22 cellular contexts compared by ENCODE assay signal in the genomic region with DNA sequence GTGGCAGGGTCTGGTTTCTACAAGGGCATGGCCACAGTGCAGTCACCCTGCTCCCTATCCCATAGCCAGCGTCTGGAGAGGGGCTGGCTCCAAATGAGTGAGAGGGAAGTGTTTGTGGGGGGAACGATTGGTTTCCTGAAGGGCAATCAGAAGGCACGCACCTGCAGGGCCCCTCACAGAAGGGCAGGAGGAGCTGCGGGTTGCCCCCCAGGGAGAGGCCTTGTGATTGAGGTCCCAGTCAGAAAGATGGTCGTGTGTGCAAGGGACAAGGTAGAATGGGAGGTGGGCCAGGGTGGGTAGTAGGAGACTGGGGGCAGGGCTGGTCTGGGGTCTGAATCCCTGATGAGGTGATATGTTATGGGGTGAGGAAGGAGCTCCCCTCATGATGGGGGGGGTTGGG. TPM values are rescaled to one million over a fixed set of nuclear protein-coding genes. Genes with fewer than 3 reads are reported as not detected.
DNase-seq lines count a peak whose midpoint lies in the region; ATAC-seq and TF ChIP-seq lines count a peak whose summit lies in the region.
"Had no signal": no experiment of that assay in that cellular context is flagged by ENCODE, and none has a peak within 500 bp of the region (broad histone marks: within the 10 kb centered on the region; RNA-seq: fewer than 3 reads in every experiment).

No MANE protein-coding gene starts in this region.

- no peak overlapping the region for H2AFZ ChIP-seq in PC-3 (ENCODE audit: low read length)

- H3K4me3 ChIP-seq in upper lobe of right lung (no peak overlapping the region), PC-3 (ENCODE audit: low read length) (no peak overlapping the region)
- H3K4me3 ChIP-seq: colonic mucosa, SJSA1, suprapubic skin had no signal

- intact Hi-C loops in activated B cell treated with CpG ODN at 0.5 μM for 24 hours (cut with micrococcal nuclease) (loop anchor here (2.0 kb wide), 1 partner anchor 34 kb away; no protein-coding TSS in a partner anchor), upper lobe of right lung (cut with DNase I) (no loop called here), PC-3 (cut with micrococcal nuclease) (no loop called here), posterior vena cava (cut with DNase I) (no loop called here)

- H4K20me1 ChIP-seq in PC-3 (ENCODE audit: low read length): no peaks in the 10 kb centered on the region

- no peak for ATAC-seq in activated naive CD8-positive, alpha-beta T cell treated with anti-CD3 and anti-CD28 coated beads, Interleukin-2, amount 10 ng/mL, durations not matched to agents 7 days and 5 days (ENCODE audit: low read depth)
- ATAC-seq in activated B cell treated with CpG ODN at 0.5 μM for 24 hours (ENCODE audit: low read depth): no peak
- ATAC-seq in memory B cell (ENCODE audit: low read depth): no peak
- no peak for ATAC-seq in upper lobe of right lung
- ATAC-seq in PC-3: no peak
- ATAC-seq: activated naive CD8-positive, alpha-beta T cell treated with anti-CD3 and anti-CD28 coated beads, Interleukin-2, amount 50 U/mL, for 24 hours; left lobe of liver had no signal

- TF ChIP-seq CTCF in activated B cell treated with CpG ODN at 0.5 μM for 24 hours (IDR thresholded peaks at IDR 0.05): no peak
- TF ChIP-seq CTCF in upper lobe of right lung (IDR thresholded peaks at IDR 0.05): no peak
- no peak for TF ChIP-seq CTCF in PC-3 (conservative IDR thresholded peaks at IDR 0.05; ENCODE audit: low read depth, low read length)

- no peaks in the 10 kb centered on the region for H3K9me3 Mint-ChIP-seq in activated naive CD8-positive, alpha-beta T cell treated with anti-CD3 and anti-CD28 coated beads, Interleukin-2, amount 10 ng/mL, durations not matched to agents 7 days and 5 days
- no peaks in the 10 kb centered on the region for H3K9me3 Mint-ChIP-seq in activated naive CD8-positive, alpha-beta T cell treated with anti-CD3 and anti-CD28 coated beads for 36 hours
- H3K9me3 Mint-ChIP-seq in activated B cell treated with CpG ODN at 0.5 μM for 24 hours (no peaks in the 10 kb centered on the region), memory B cell (no peaks in the 10 kb centered on the region)
- H3K9me3 Mint-ChIP-seq: activated naive CD8-positive, alpha-beta T cell treated with anti-CD3 and anti-CD28 coated beads, Interleukin-2, amount 50 U/mL, for 24 hours; activated T-helper 2 cell treated with anti-CD3 and anti-CD28 coated beads, Interferon-gamma antibody, Interleukin-2, Interleukin-4, amounts not matched to agents 10 μg/mL and 5 μg/mL and 100 μg/mL, durations not matched to agents 14 hours and 24 hours and 36 hours had no signal

- no peaks in the 10 kb centered on the region for H3K9me2 ChIP-seq in PC-3 (replicated peaks; ENCODE audit: low read length)

- H3K9me3 ChIP-seq in upper lobe of right lung (no peaks in the 10 kb centered on the region), PC-3 (ENCODE audit: low read length) (no peaks in the 10 kb centered on the region)
- H3K9me3 ChIP-seq: colonic mucosa, SJSA1, suprapubic skin had no signal

- DNase-seq in activated naive CD8-positive, alpha-beta T cell treated with anti-CD3 and anti-CD28 coated beads, Interleukin-2, amount 10 ng/mL, durations not matched to agents 7 days and 5 days: no peak
- no peak for DNase-seq in activated naive CD8-positive, alpha-beta T cell treated with anti-CD3 and anti-CD28 coated beads for 36 hours
- DNase-seq in activated B cell treated with CpG ODN at 0.5 μM for 24 hours: no peak
- DNase-seq in memory B cell (ENCODE audit: low spot score in 2 of 2): no peak
- no peak for DNase-seq in upper lobe of right lung
- no peak for DNase-seq in PC-3
- no peak for DNase-seq in posterior vena cava (ENCODE audit: low spot score)
- DNase-seq in COLO668 (lab: John Stamatoyannopoulos, UW; ENCODE audit: unreplicated experiment): no peak
- DNase-seq: activated naive CD8-positive, alpha-beta T cell treated with anti-CD3 and anti-CD28 coated beads, Interleukin-2, amount 50 U/mL, for 24 hours; colonic mucosa; GDM1; KBM-7; NCI-H1092; NCI-H2029; retina; T-helper 2 cell had no signal

- H3F3A ChIP-seq in PC-3 (ENCODE audit: low read length, unreplicated experiment): peaks cover 7% of the 10 kb centered on the region

- H3K4me2 ChIP-seq in PC-3 (ENCODE audit: low read length): no peak overlapping the region

- H3K27ac ChIP-seq in upper lobe of right lung (peak overlapping the region; percentile 51), PC-3 (ENCODE audit: low read length) (no peak overlapping the region)
- H3K27ac ChIP-seq: colonic mucosa, SJSA1, suprapubic skin, VCaP had no signal

- H3K4me1 Mint-ChIP-seq in activated naive CD8-positive, alpha-beta T cell treated with anti-CD3 and anti-CD28 coated beads, Interleukin-2, amount 10 ng/mL, durations not matched to agents 7 days and 5 days: peaks cover 25% of the 10 kb centered on the region
- H3K4me1 Mint-ChIP-seq in activated naive CD8-positive, alpha-beta T cell treated with anti-CD3 and anti-CD28 coated beads for 36 hours: peaks cover 20% of the 10 kb centered on the region
- H3K4me1 Mint-ChIP-seq in activated B cell treated with CpG ODN at 0.5 μM for 24 hours (peaks cover 60% of the 10 kb centered on the region), memory B cell (peaks cover 45% of the 10 kb centered on the region)

- H3K27me3 Mint-ChIP-seq in activated naive CD8-positive, alpha-beta T cell treated with anti-CD3 and anti-CD28 coated beads, Interleukin-2, amount 10 ng/mL, durations not matched to agents 7 days and 5 days: no peaks in the 10 kb centered on the region
- H3K27me3 Mint-ChIP-seq in activated naive CD8-positive, alpha-beta T cell treated with anti-CD3 and anti-CD28 coated beads for 36 hours: no peaks in the 10 kb centered on the region
- H3K27me3 Mint-ChIP-seq in activated B cell treated with CpG ODN at 0.5 μM for 24 hours: no peaks in the 10 kb centered on the region
- H3K27me3 Mint-ChIP-seq in memory B cell: no peaks in the 10 kb centered on the region
- H3K27me3 Mint-ChIP-seq: activated naive CD8-positive, alpha-beta T cell treated with anti-CD3 and anti-CD28 coated beads, Interleukin-2, amount 50 U/mL, for 24 hours; brain had no signal

- peaks cover 17% of the 10 kb centered on the region for H3K4me1 ChIP-seq in upper lobe of right lung
- peaks cover 23% of the 10 kb centered on the region for H3K4me1 ChIP-seq in PC-3 (ENCODE audit: insufficient read depth, low read length)
- H3K4me1 ChIP-seq: colonic mucosa, suprapubic skin had no signal

- H3K27me3 ChIP-seq in upper lobe of right lung (no peaks in the 10 kb centered on the region), PC-3 (ENCODE audit: low read length) (no peaks in the 10 kb centered on the region)
- H3K27me3 ChIP-seq: colonic mucosa, SJSA1, suprapubic skin had no signal

- CTCF ChIA-PET in activated B cell treated with CpG ODN at 0.5 μM for 24 hours (lab: Charles Lee): interaction anchor here (1.2 to 2.0 kb wide), 2 partner anchors 25 to 30 kb away, joined by 4 to 5 read pairs; no protein-coding TSS in a partner anchor
- CTCF ChIA-PET in PC-3 (lab: Charles Lee): no interaction called here

- POLR2A ChIA-PET in activated naive CD8-positive, alpha-beta T cell treated with anti-CD3 and anti-CD28 coated beads, Interleukin-2, amount 10 ng/mL, durations not matched to agents 7 days and 5 days (lab: Charles Lee): no interaction called here
- POLR2A ChIA-PET in activated B cell treated with CpG ODN at 0.5 μM for 24 hours (lab: Charles Lee): interaction anchor here (0.7 kb wide), 1 partner anchor 467 kb away, joined by 3 read pairs; no protein-coding TSS in a partner anchor
- POLR2A ChIA-PET in PC-3 (lab: Charles Lee; ENCODE audit: unreplicated experiment): no interaction called here

- H3K4me3 Mint-ChIP-seq in activated naive CD8-positive, alpha-beta T cell treated with anti-CD3 and anti-CD28 coated beads, Interleukin-2, amount 10 ng/mL, durations not matched to agents 7 days and 5 days: no peak overlapping the region
- no peak overlapping the region for H3K4me3 Mint-ChIP-seq in activated naive CD8-positive, alpha-beta T cell treated with anti-CD3 and anti-CD28 coated beads for 36 hours
- H3K4me3 Mint-ChIP-seq in activated B cell treated with CpG ODN at 0.5 μM for 24 hours (no peak overlapping the region), memory B cell (no peak overlapping the region)
- H3K4me3 Mint-ChIP-seq: activated naive CD8-positive, alpha-beta T cell treated with anti-CD3 and anti-CD28 coated beads, Interleukin-2, amount 50 U/mL, for 24 hours; brain had no signal

- peaks cover 86% of the 10 kb centered on the region for H3K79me2 ChIP-seq in PC-3 (ENCODE audit: low read length)

- H3K36me3 ChIP-seq in upper lobe of right lung (no peaks in the 10 kb centered on the region), PC-3 (ENCODE audit: low read depth, low read length) (peaks cover 2% of the 10 kb centered on the region; the same call in 1 of the 2 replicates)
- H3K36me3 ChIP-seq: colonic mucosa, suprapubic skin had no signal

- H3K9ac ChIP-seq in PC-3 (ENCODE audit: low read length): no peak overlapping the region

- peak overlapping the region; percentile 54 for H3K27ac Mint-ChIP-seq in activated naive CD8-positive, alpha-beta T cell treated with anti-CD3 and anti-CD28 coated beads, Interleukin-2, amount 10 ng/mL, durations not matched to agents 7 days and 5 days
- H3K27ac Mint-ChIP-seq in activated naive CD8-positive, alpha-beta T cell treated with anti-CD3 and anti-CD28 coated beads for 36 hours: no peak overlapping the region
- peak overlapping the region; percentile 78 for H3K27ac Mint-ChIP-seq in activated B cell treated with CpG ODN at 0.5 μM for 24 hours
- H3K27ac Mint-ChIP-seq in memory B cell: peak overlapping the region; percentile 89
- H3K27ac Mint-ChIP-seq: activated naive CD8-positive, alpha-beta T cell treated with anti-CD3 and anti-CD28 coated beads, Interleukin-2, amount 50 U/mL, for 24 hours; activated T-helper 2 cell treated with anti-CD3 and anti-CD28 coated beads, Interferon-gamma antibody, Interleukin-2, Interleukin-4, amounts not matched to agents 10 μg/mL and 5 μg/mL and 100 μg/mL, durations not matched to agents 14 hours and 24 hours and 36 hours had no signal

- H3K36me3 Mint-ChIP-seq in activated naive CD8-positive, alpha-beta T cell treated with anti-CD3 and anti-CD28 coated beads, Interleukin-2, amount 10 ng/mL, durations not matched to agents 7 days and 5 days: peaks cover 4% of the 10 kb centered on the region
- H3K36me3 Mint-ChIP-seq in activated naive CD8-positive, alpha-beta T cell treated with anti-CD3 and anti-CD28 coated beads for 36 hours: no peaks in the 10 kb centered on the region
- peaks cover 18% of the 10 kb centered on the region for H3K36me3 Mint-ChIP-seq in activated B cell treated with CpG ODN at 0.5 μM for 24 hours (ENCODE audit: low read depth)
- peaks cover 9% of the 10 kb centered on the region for H3K36me3 Mint-ChIP-seq in memory B cell

- BruUV-seq in PC-3 (replicated peaks; lab: Mats Ljungman, UMichigan): no TSS peak

RNA-seq across cellular contexts. Expression of gene LIMD1, which starts 35.8 kb away (rescaled TPM):
- total RNA-seq in activated naive CD8-positive, alpha-beta T cell treated with anti-CD3 and anti-CD28 coated beads, Interleukin-2, amount 10 ng/mL, durations not matched to agents 7 days and 5 days: 10 to 100 TPM; 47.3 to 47.5 TPM
- 10 to 100 TPM; 23.8 to 26.5 TPM for total RNA-seq in activated naive CD8-positive, alpha-beta T cell treated with anti-CD3 and anti-CD28 coated beads for 36 hours
- total RNA-seq in activated B cell treated with CpG ODN at 0.5 μM for 24 hours: 62.8 and 82.0 TPM in 2 replicates
- 103 TPM for total RNA-seq in upper lobe of right lung
- total RNA-seq in PC-3 (2014; rRNA removed): 37.1 and 42.7 TPM in 2 replicates
- total RNA-seq in posterior vena cava: 10 to 100 TPM; 28.9 to 33.5 TPM

RNA-seq across cellular contexts. Expression of gene SACM1L, which starts 58.9 kb away (rescaled TPM):
- 10 to 100 TPM; 89.8 to 91.6 TPM for total RNA-seq in activated naive CD8-positive, alpha-beta T cell treated with anti-CD3 and anti-CD28 coated beads, Interleukin-2, amount 10 ng/mL, durations not matched to agents 7 days and 5 days
- total RNA-seq in activated naive CD8-positive, alpha-beta T cell treated with anti-CD3 and anti-CD28 coated beads for 36 hours: 100 to 1,000 TPM in 1 of 2 experiments, 10 to 100 TPM in 1; 99.3 to 101 TPM
- total RNA-seq in activated B cell treated with CpG ODN at 0.5 μM for 24 hours (43.1 and 55.5 TPM in 2 replicates), upper lobe of right lung (77.1 TPM), PC-3 (2014; rRNA removed) (30.1 and 46.7 TPM in 2 replicates), posterior vena cava (10 to 100 TPM; 42.8 to 45.3 TPM)
